Comparison of ENCODE assay signal across 20 cellular contexts in genomic region chr3:55658297-55659022, GRCh38.
A peak's percentile ranks its signal among the peaks of the same experiment; 100 is the strongest.
DNase-seq lines count a peak whose midpoint lies in the region; ATAC-seq and TF ChIP-seq lines count a peak whose summit lies in the region.
"Had no signal": no experiment of that assay in that cellular context is flagged by ENCODE, and none has a peak within 500 bp of the region (broad histone marks: within the 10 kb centered on the region; RNA-seq: fewer than 3 reads in every experiment).

No MANE protein-coding gene starts in this region.

- peak; percentile 40 to 44 for DNase-seq in NCI-H526 (lab: John Stamatoyannopoulos, UW)
- DNase-seq in NCI-H526 treated with DMSO at 0.1 percent for 48 hours (lab: John Stamatoyannopoulos, UW), result no peak
- peak; percentile 1 for DNase-seq in NCI-H510A treated with DMSO at 0.1 percent for 48 hours (lab: John Stamatoyannopoulos, UW)
- peak; percentile 16 for DNase-seq in myocyte (ENCODE audit: low read depth)
- DNase-seq in right atrium auricular region (ENCODE audit: low spot score), result no peak
- DNase-seq in putamen (ENCODE audit: low spot score), result no peak
- no peak for DNase-seq in GF-D8 (lab: John Stamatoyannopoulos, UW)
- DNase-seq: activated CD4-positive, alpha-beta T cell treated with anti-CD3 and anti-CD28 coated beads for 4 hours; activated naive CD8-positive, alpha-beta T cell treated with anti-CD3 and anti-CD28 coated beads, Interleukin-2, amount 10 ng/mL, durations not matched to agents 7 days and 5 days; activated T-cell treated with anti-CD3 and anti-CD28 coated beads for 4 hours; CD8-positive, alpha-beta memory T cell; GDM1; heart right ventricle; NCI-H2227 treated with DMSO at 0.1 percent for 48 hours; Peyer's patch; T-helper 17 cell had no signal

- no peak overlapping the region for H3K27ac ChIP-seq in right atrium auricular region
- H3K27ac ChIP-seq: epithelial cell of prostate, heart right ventricle, HL-60, Peyer's patch, suprapubic skin had no signal

- no peaks in the 10 kb centered on the region for H3K9me3 ChIP-seq in right atrium auricular region
- H3K9me3 ChIP-seq: heart right ventricle, Peyer's patch, suprapubic skin had no signal

- H3K27me3 ChIP-seq in right atrium auricular region, result no peaks in the 10 kb centered on the region
- H3K27me3 ChIP-seq: Peyer's patch, suprapubic skin had no signal

- peak; percentile 37 for ATAC-seq in HG02642 (IDR thresholded peaks at IDR 0.05; ENCODE audit: poor library complexity, unreplicated experiment)
- ATAC-seq: heart right ventricle, T-helper 17 cell had no signal

- no peak for TF ChIP-seq CTCF in right atrium auricular region (IDR thresholded peaks at IDR 0.05)

- H3K4me1 ChIP-seq in right atrium auricular region, result no peaks in the 10 kb centered on the region
- H3K4me1 ChIP-seq: heart right ventricle, Peyer's patch had no signal

- H3K36me3 ChIP-seq in right atrium auricular region, result no peaks in the 10 kb centered on the region
- H3K36me3 ChIP-seq: heart right ventricle, Peyer's patch, suprapubic skin had no signal

- no peak overlapping the region for H3K4me3 ChIP-seq in right atrium auricular region
- H3K4me3 ChIP-seq: heart right ventricle, Peyer's patch, suprapubic skin had no signal

Comparison
In these comparisons a context has a peak if more than half of its experiments do, and no peak if none do; other contexts are left out.
1. DNase-seq: peak in NCI-H526 (2 of 2), NCI-H510A treated with DMSO at 0.1 percent for 48 hours (single experiment) and myocyte (single experiment); none in NCI-H526 treated with DMSO at 0.1 percent for 48 hours (single experiment), right atrium auricular region (single experiment), putamen (single experiment) and GF-D8 (single experiment).